Comparison of ENCODE assay signal across 2 cellular contexts in the genomic region with DNA sequence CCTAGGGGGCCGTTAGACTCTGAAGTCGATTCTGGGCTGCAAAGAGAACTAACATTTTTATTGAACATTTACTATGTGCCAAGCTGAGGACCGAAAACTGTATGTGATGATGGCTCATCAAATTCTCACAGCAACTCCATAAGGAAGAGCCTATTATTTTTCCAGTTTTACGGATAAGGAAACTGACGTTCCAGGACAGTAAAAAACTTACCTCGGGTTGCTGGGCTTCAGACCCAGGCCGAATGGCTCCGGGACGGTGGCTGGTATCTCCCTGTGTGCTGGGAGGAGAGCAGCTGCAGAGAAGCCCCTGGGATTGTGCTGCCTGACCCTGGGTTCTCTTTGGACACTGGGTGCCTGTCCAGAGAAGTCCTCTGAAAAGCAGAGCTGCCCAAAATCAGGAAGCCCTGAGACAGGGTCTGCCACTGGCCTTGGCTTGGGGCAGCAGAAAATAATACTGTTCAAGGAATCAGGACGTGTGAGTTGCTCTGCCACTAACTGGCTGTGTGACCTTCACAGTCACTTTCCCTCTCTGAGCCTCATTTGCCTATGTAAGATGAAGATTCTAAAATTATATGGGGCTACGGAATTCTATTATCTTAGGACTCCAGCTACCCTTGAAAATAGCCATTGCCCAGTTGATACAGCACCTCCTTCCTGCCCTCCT.
A peak's percentile ranks its signal among the peaks of the same experiment; 100 is the strongest.
TF ChIP-seq lines count a peak whose summit lies in the region.

No MANE protein-coding gene starts in this region.

TF ChIP-seq in A549, 52 proteins besides CTCF, POLR2A, EP300 and RAD21 (continued from another document):
- TF ChIP-seq ATOH8 (CRISPR knock-in tag; IDR thresholded peaks at IDR 0.05; ENCODE audit: low read depth) (no peak), HOXA7 (CRISPR knock-in tag; IDR thresholded peaks at IDR 0.05) (no peak), BCL3 (IDR thresholded peaks at IDR 0.05) (no peak), CHD4 (IDR thresholded peaks at IDR 0.05; ENCODE audit: borderline replicate concordance) (no peak), JUN (IDR thresholded peaks at IDR 0.05) (no peak), GATA3 (IDR thresholded peaks at IDR 0.05; ENCODE audit: borderline replicate concordance) (no peak), ESRRA (IDR thresholded peaks at IDR 0.05; ENCODE audit: borderline replicate concordance, low read length) (no peak), KDM5A (IDR thresholded peaks at IDR 0.05) (no peak), FOSL2 (IDR thresholded peaks at IDR 0.05) (no peak), FOSL2 (CRISPR knock-in tag; IDR thresholded peaks at IDR 0.05) (no peak), ZC3H11A (IDR thresholded peaks at IDR 0.05) (no peak), ZNF302 (CRISPR knock-in tag; IDR thresholded peaks at IDR 0.05) (no peak)
- TF ChIP-seq, protein P1, sequence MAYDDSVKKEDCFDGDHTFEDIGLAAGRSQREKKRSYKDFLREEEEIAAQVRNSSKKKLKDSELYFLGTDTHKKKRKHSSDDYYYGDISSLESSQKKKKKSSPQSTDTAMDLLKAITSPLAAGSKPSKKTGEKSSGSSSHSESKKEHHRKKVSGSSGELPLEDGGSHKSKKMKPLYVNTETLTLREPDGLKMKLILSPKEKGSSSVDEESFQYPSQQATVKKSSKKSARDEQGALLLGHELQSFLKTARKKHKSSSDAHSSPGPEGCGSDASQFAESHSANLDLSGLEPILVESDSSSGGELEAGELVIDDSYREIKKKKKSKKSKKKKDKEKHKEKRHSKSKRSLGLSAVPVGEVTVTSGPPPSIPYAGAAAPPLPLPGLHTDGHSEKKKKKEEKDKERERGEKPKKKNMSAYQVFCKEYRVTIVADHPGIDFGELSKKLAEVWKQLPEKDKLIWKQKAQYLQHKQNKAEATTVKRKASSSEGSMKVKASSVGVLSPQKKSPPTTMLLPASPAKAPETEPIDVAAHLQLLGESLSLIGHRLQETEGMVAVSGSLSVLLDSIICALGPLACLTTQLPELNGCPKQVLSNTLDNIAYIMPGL (CRISPR knock-in tag; IDR thresholded peaks at IDR 0.05; ENCODE audit: borderline replicate concordance) = no peak

TF ChIP-seq in HepG2, 621 proteins besides CTCF, POLR2A, EP300 and RAD21:
- TF ChIP-seq, protein P2, sequence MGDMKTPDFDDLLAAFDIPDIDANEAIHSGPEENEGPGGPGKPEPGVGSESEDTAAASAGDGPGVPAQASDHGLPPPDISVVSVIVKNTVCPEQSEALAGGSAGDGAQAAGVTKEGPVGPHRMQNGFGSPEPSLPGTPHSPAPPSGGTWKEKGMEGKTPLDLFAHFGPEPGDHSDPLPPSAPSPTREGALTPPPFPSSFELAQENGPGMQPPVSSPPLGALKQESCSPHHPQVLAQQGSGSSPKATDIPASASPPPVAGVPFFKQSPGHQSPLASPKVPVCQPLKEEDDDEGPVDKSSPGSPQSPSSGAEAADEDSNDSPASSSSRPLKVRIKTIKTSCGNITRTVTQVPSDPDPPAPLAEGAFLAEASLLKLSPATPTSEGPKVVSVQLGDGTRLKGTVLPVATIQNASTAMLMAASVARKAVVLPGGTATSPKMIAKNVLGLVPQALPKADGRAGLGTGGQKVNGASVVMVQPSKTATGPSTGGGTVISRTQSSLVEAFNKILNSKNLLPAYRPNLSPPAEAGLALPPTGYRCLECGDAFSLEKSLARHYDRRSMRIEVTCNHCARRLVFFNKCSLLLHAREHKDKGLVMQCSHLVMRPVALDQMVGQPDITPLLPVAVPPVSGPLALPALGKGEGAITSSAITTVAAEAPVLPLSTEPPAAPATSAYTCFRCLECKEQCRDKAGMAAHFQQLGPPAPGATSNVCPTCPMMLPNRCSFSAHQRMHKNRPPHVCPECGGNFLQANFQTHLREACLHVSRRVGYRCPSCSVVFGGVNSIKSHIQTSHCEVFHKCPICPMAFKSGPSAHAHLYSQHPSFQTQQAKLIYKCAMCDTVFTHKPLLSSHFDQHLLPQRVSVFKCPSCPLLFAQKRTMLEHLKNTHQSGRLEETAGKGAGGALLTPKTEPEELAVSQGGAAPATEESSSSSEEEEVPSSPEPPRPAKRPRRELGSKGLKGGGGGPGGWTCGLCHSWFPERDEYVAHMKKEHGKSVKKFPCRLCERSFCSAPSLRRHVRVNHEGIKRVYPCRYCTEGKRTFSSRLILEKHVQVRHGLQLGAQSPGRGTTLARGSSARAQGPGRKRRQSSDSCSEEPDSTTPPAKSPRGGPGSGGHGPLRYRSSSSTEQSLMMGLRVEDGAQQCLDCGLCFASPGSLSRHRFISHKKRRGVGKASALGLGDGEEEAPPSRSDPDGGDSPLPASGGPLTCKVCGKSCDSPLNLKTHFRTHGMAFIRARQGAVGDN (CRISPR knock-in tag; IDR thresholded peaks at IDR 0.05) = peak; percentile 4; the same call in 1 of the 2 replicates
- TF ChIP-seq ZNF768 (CRISPR knock-in tag; IDR thresholded peaks at IDR 0.05) (peak; percentile 88), TSC22D2 (CRISPR knock-in tag; IDR thresholded peaks at IDR 0.05; ENCODE audit: borderline replicate concordance) (no peak), NRL (CRISPR knock-in tag; IDR thresholded peaks at IDR 0.05; ENCODE audit: borderline replicate concordance) (no peak)
TF ChIP-seq in HepG2: peak in this region for 2.
